In the genomic region with DNA sequence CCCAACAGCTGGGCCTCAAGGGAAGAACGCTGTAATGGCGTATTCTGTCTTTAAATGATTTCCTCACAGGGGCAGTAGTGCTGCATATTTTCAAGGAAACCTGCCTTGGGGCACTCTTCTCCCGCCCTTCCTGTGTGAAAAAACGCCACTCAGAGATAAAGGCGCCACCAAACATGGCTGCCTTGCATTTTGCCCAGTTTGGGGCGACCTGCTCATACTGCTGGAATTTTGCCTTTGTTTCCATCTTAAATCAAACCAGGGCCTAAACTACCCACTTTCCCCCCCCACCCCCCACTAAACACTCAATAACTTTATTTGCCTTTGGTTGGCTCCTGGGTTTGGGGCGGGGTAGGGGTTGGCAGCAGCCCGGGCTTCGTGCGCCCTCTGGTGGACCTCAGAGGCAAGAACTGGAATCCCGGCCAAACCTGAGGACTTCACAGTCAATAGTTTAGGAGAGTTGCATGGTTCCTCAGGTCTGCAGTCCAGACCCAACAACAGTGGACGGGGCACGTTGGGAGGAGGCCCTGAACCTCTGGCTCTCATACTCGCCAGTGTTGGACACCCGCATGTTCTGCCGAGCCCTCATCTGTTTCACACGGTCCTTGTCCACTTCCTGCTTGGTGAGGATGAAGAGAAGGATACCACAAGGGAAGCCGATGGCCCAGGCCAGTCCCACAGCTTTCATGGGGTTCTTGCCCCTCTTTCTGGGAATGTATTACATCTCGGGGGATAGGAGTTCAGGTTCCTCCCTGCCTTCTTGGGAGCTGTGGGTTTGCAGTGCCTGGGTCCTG, we compare ENCODE assay signal across 8 cellular contexts.
DNase-seq lines count a peak whose midpoint lies in the region; ATAC-seq and TF ChIP-seq lines count a peak whose summit lies in the region.

No MANE protein-coding gene starts in this region.

- H3K4me2 ChIP-seq in BLaER1 (peak overlapping the region; percentile 75), KMS-11 (no peak overlapping the region)

- H3K4me3 Mint-ChIP-seq in activated CD4-positive, alpha-beta memory T cell treated with anti-CD3 and anti-CD28 coated beads for 36 hours = no peak overlapping the region
- no peak overlapping the region for H3K4me3 Mint-ChIP-seq in stimulated activated effector memory CD8-positive, alpha-beta T cell treated with anti-CD3 and anti-CD28 coated beads, Interleukin-12 subunit alpha, Interleukin-12 subunit beta, amount 100 ng/mL, for 72 hours

- peaks cover 32% of the 10 kb centered on the region for H3K27me3 ChIP-seq in BLaER1
- H3K27me3 ChIP-seq in KMS-11 (ENCODE audit: insufficient read depth, low read depth) = no peaks in the 10 kb centered on the region
- no peaks in the 10 kb centered on the region for H3K27me3 ChIP-seq in right atrium auricular region

- TF ChIP-seq CTCF in KMS-11 (conservative IDR thresholded peaks at IDR 0.05; ENCODE audit: low read depth, low read length) (peak; percentile 71), right atrium auricular region (IDR thresholded peaks at IDR 0.05) (peak; percentile 52 to 79)

- H3K27ac Mint-ChIP-seq in activated CD4-positive, alpha-beta memory T cell treated with anti-CD3 and anti-CD28 coated beads for 36 hours = no peak overlapping the region
- H3K27ac Mint-ChIP-seq in stimulated activated effector memory CD8-positive, alpha-beta T cell treated with anti-CD3 and anti-CD28 coated beads, Interleukin-12 subunit alpha, Interleukin-12 subunit beta, amount 100 ng/mL, for 72 hours = no peak overlapping the region

- peak overlapping the region; percentile 22; the same call in 1 of the 2 replicates for H3K27ac ChIP-seq in BLaER1
- H3K27ac ChIP-seq in KMS-11 = no peak overlapping the region
- H3K27ac ChIP-seq in right atrium auricular region = peak overlapping the region in 1 of 2 donors; percentile 18

- no peaks in the 10 kb centered on the region for H3K4me1 Mint-ChIP-seq in activated CD4-positive, alpha-beta memory T cell treated with anti-CD3 and anti-CD28 coated beads for 36 hours (ENCODE audit: low read depth)
- H3K4me1 Mint-ChIP-seq in stimulated activated effector memory CD8-positive, alpha-beta T cell treated with anti-CD3 and anti-CD28 coated beads, Interleukin-12 subunit alpha, Interleukin-12 subunit beta, amount 100 ng/mL, for 72 hours = no peaks in the 10 kb centered on the region

- H3K9me3 ChIP-seq in BLaER1 (no peaks in the 10 kb centered on the region), right atrium auricular region (no peaks in the 10 kb centered on the region)

- no peaks in the 10 kb centered on the region for H3K36me3 Mint-ChIP-seq in activated CD4-positive, alpha-beta memory T cell treated with anti-CD3 and anti-CD28 coated beads for 36 hours
- no peaks in the 10 kb centered on the region for H3K36me3 Mint-ChIP-seq in stimulated activated effector memory CD8-positive, alpha-beta T cell treated with anti-CD3 and anti-CD28 coated beads, Interleukin-12 subunit alpha, Interleukin-12 subunit beta, amount 100 ng/mL, for 72 hours

- H3K36me3 ChIP-seq in BLaER1 (peaks cover 49% of the 10 kb centered on the region), KMS-11 (ENCODE audit: insufficient read depth) (no peaks in the 10 kb centered on the region), right atrium auricular region (no peaks in the 10 kb centered on the region)

- H3K4me1 ChIP-seq in BLaER1 (peaks cover 11% of the 10 kb centered on the region; the same call in 1 of the 2 replicates), KMS-11 (ENCODE audit: low read depth, poor library complexity, severe bottlenecking) (no peaks in the 10 kb centered on the region), right atrium auricular region (no peaks in the 10 kb centered on the region)

- no peaks in the 10 kb centered on the region for H3K27me3 Mint-ChIP-seq in activated CD4-positive, alpha-beta memory T cell treated with anti-CD3 and anti-CD28 coated beads for 36 hours

- CTCF ChIA-PET in activated CD4-positive, alpha-beta memory T cell treated with anti-CD3 and anti-CD28 coated beads for 36 hours (lab: Charles Lee) = interaction anchor here (0.8 kb wide), 1 partner anchor 17 kb away, joined by 3 read pairs; no protein-coding TSS in a partner anchor

- H3K9me3 Mint-ChIP-seq in activated CD4-positive, alpha-beta memory T cell treated with anti-CD3 and anti-CD28 coated beads for 36 hours = no peaks in the 10 kb centered on the region
- no peaks in the 10 kb centered on the region for H3K9me3 Mint-ChIP-seq in stimulated activated effector memory CD8-positive, alpha-beta T cell treated with anti-CD3 and anti-CD28 coated beads, Interleukin-12 subunit alpha, Interleukin-12 subunit beta, amount 100 ng/mL, for 72 hours

- no peaks in the 10 kb centered on the region for H3K79me2 ChIP-seq in KMS-11 (ENCODE audit: insufficient read depth, low read depth)

- peak overlapping the region; percentile 63 for H3K4me3 ChIP-seq in BLaER1
- H3K4me3 ChIP-seq in KMS-11 (IDR thresholded peaks at IDR 0.05; ENCODE audit: insufficient read depth, low read depth, low read length) = no peak overlapping the region
- H3K4me3 ChIP-seq in right atrium auricular region = peak overlapping the region; percentile 35 to 45

- peak; percentile 34 for DNase-seq in activated CD4-positive, alpha-beta memory T cell treated with anti-CD3 and anti-CD28 coated beads for 36 hours
- DNase-seq in right atrium auricular region (ENCODE audit: low spot score) = no peak
- DNase-seq in stimulated activated CD4-positive, alpha-beta T cell treated with anti-CD3 and anti-CD28 coated beads, Interleukin-4, amount 100 ng/mL, for 4 hours = peak; percentile 2 to 20
- DNase-seq in stimulated activated effector memory CD8-positive, alpha-beta T cell treated with anti-CD3 and anti-CD28 coated beads, Interleukin-12 subunit alpha, Interleukin-12 subunit beta, amount 100 ng/mL, for 72 hours (ENCODE audit: low spot score in 2 of 2) = no peak

- H4K20me1 ChIP-seq in BLaER1 = peaks cover under 1% of the 10 kb centered on the region; the same call in 1 of the 2 replicates
- H4K20me1 ChIP-seq in KMS-11 (ENCODE audit: insufficient read depth) = no peaks in the 10 kb centered on the region

- ATAC-seq in GM18870 (IDR thresholded peaks at IDR 0.05; ENCODE audit: unreplicated experiment) = peak; percentile 76
- ATAC-seq in stimulated activated effector memory CD8-positive, alpha-beta T cell treated with anti-CD3 and anti-CD28 coated beads, Interleukin-12 subunit alpha, Interleukin-12 subunit beta, amount 100 ng/mL, for 72 hours = no peak
- ATAC-seq in GM21737 (IDR thresholded peaks at IDR 0.05; ENCODE audit: unreplicated experiment) = no peak

- POLR2A ChIA-PET in activated CD4-positive, alpha-beta memory T cell treated with anti-CD3 and anti-CD28 coated beads for 36 hours (lab: Charles Lee) = no interaction called here

- intact Hi-C loops in activated CD4-positive, alpha-beta memory T cell treated with anti-CD3 and anti-CD28 coated beads for 36 hours (cut with micrococcal nuclease) = no loop called here

- H2AFZ ChIP-seq in KMS-11 (ENCODE audit: low read depth) = no peak overlapping the region; the same call in 1 of the 2 replicates

- no peak overlapping the region for H3K9ac ChIP-seq in BLaER1
- H3K9ac ChIP-seq in KMS-11 = no peak overlapping the region

Comparison
In these comparisons a context has a peak if more than half of its experiments do, and no peak if none do; other contexts are left out.
1. DNase-seq: peak in activated CD4-positive, alpha-beta memory T cell treated with anti-CD3 and anti-CD28 coated beads for 36 hours (single experiment) and stimulated activated CD4-positive, alpha-beta T cell treated with anti-CD3 and anti-CD28 coated beads, Interleukin-4, amount 100 ng/mL, for 4 hours (2 of 2); none in right atrium auricular region (single experiment) and stimulated activated effector memory CD8-positive, alpha-beta T cell treated with anti-CD3 and anti-CD28 coated beads, Interleukin-12 subunit alpha, Interleukin-12 subunit beta, amount 100 ng/mL, for 72 hours (0 of 2).